ENCODE assay signal across 1 cellular context in the genomic region with DNA sequence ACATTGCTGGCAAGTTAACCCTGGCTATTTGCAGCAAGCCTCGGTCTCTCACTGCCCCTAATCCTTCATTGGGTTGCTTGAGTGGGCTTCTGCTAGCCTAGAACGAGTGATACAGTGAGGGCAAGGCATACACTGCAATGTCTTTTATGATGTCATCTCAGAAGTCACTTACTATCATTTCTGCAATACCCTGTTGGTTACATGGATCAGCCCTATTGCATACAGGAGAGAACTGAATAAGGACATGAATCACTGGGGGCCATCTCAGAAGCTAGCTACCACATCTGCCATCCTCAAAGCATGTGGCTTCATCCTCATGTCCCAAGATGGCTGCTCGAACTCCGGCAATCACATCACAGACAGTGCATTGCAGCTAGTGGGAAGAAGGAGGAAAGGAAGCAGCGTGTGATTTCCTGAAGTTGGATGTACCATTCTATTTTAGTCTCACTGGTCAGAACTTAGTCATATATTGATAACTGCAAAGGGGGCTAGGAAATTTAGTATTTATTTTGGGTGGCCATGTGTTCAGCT.
TF ChIP-seq lines count a peak whose summit lies in the region.

No MANE protein-coding gene starts in this region.

TF ChIP-seq in GM23338, 12 proteins besides CTCF, POLR2A, EP300 and RAD21:
- TF ChIP-seq, protein P1, sequence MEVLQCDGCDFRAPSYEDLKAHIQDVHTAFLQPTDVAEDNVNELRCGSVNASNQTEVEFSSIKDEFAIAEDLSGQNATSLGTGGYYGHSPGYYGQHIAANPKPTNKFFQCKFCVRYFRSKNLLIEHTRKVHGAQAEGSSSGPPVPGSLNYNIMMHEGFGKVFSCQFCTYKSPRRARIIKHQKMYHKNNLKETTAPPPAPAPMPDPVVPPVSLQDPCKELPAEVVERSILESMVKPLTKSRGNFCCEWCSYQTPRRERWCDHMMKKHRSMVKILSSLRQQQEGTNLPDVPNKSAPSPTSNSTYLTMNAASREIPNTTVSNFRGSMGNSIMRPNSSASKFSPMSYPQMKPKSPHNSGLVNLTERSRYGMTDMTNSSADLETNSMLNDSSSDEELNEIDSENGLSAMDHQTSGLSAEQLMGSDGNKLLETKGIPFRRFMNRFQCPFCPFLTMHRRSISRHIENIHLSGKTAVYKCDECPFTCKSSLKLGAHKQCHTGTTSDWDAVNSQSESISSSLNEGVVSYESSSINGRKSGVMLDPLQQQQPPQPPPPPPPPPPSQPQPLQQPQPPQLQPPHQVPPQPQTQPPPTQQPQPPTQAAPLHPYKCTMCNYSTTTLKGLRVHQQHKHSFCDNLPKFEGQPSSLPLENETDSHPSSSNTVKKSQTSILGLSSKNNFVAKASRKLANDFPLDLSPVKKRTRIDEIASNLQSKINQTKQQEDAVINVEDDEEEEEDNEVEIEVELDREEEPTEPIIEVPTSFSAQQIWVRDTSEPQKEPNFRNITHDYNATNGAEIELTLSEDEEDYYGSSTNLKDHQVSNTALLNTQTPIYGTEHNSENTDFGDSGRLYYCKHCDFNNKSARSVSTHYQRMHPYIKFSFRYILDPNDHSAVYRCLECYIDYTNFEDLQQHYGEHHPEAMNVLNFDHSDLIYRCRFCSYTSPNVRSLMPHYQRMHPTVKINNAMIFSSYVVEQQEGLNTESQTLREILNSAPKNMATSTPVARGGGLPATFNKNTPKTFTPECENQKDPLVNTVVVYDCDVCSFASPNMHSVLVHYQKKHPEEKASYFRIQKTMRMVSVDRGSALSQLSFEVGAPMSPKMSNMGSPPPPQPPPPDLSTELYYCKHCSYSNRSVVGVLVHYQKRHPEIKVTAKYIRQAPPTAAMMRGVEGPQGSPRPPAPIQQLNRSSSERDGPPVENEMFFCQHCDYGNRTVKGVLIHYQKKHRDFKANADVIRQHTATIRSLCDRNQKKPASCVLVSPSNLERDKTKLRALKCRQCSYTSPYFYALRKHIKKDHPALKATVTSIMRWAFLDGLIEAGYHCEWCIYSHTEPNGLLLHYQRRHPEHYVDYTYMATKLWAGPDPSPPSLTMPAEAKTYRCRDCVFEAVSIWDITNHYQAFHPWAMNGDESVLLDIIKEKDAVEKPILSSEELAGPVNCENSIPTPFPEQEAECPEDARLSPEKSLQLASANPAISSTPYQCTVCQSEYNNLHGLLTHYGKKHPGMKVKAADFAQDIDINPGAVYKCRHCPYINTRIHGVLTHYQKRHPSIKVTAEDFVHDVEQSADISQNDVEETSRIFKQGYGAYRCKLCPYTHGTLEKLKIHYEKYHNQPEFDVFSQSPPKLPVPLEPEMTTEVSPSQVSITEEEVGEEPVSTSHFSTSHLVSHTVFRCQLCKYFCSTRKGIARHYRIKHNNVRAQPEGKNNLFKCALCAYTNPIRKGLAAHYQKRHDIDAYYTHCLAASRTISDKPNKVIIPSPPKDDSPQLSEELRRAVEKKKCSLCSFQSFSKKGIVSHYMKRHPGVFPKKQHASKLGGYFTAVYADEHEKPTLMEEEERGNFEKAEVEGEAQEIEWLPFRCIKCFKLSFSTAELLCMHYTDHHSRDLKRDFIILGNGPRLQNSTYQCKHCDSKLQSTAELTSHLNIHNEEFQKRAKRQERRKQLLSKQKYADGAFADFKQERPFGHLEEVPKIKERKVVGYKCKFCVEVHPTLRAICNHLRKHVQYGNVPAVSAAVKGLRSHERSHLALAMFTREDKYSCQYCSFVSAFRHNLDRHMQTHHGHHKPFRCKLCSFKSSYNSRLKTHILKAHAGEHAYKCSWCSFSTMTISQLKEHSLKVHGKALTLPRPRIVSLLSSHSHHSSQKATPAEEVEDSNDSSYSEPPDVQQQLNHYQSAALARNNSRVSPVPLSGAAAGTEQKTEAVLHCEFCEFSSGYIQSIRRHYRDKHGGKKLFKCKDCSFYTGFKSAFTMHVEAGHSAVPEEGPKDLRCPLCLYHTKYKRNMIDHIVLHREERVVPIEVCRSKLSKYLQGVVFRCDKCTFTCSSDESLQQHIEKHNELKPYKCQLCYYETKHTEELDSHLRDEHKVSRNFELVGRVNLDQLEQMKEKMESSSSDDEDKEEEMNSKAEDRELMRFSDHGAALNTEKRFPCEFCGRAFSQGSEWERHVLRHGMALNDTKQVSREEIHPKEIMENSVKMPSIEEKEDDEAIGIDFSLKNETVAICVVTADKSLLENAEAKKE (CRISPR knock-in tag; IDR thresholded peaks at IDR 0.05): no peak
- TF ChIP-seq, protein P2, sequence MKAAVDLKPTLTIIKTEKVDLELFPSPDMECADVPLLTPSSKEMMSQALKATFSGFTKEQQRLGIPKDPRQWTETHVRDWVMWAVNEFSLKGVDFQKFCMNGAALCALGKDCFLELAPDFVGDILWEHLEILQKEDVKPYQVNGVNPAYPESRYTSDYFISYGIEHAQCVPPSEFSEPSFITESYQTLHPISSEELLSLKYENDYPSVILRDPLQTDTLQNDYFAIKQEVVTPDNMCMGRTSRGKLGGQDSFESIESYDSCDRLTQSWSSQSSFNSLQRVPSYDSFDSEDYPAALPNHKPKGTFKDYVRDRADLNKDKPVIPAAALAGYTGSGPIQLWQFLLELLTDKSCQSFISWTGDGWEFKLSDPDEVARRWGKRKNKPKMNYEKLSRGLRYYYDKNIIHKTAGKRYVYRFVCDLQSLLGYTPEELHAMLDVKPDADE (IDR thresholded peaks at IDR 0.05): no peak
- TF ChIP-seq, protein P3, sequence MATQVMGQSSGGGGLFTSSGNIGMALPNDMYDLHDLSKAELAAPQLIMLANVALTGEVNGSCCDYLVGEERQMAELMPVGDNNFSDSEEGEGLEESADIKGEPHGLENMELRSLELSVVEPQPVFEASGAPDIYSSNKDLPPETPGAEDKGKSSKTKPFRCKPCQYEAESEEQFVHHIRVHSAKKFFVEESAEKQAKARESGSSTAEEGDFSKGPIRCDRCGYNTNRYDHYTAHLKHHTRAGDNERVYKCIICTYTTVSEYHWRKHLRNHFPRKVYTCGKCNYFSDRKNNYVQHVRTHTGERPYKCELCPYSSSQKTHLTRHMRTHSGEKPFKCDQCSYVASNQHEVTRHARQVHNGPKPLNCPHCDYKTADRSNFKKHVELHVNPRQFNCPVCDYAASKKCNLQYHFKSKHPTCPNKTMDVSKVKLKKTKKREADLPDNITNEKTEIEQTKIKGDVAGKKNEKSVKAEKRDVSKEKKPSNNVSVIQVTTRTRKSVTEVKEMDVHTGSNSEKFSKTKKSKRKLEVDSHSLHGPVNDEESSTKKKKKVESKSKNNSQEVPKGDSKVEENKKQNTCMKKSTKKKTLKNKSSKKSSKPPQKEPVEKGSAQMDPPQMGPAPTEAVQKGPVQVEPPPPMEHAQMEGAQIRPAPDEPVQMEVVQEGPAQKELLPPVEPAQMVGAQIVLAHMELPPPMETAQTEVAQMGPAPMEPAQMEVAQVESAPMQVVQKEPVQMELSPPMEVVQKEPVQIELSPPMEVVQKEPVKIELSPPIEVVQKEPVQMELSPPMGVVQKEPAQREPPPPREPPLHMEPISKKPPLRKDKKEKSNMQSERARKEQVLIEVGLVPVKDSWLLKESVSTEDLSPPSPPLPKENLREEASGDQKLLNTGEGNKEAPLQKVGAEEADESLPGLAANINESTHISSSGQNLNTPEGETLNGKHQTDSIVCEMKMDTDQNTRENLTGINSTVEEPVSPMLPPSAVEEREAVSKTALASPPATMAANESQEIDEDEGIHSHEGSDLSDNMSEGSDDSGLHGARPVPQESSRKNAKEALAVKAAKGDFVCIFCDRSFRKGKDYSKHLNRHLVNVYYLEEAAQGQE (IDR thresholded peaks at IDR 0.05; ENCODE audit: unreplicated experiment): peak; percentile 10
- TF ChIP-seq EZH2phosphoT487 (IDR thresholded peaks at IDR 0.05; ENCODE audit: unreplicated experiment) (no peak), ZNF114 (CRISPR knock-in tag; IDR thresholded peaks at IDR 0.05) (no peak), STAT1 (IDR thresholded peaks at IDR 0.05; ENCODE audit: unreplicated experiment) (no peak), JUNB (IDR thresholded peaks at IDR 0.05; ENCODE audit: unreplicated experiment) (no peak), CREB1 (CRISPR knock-in tag; IDR thresholded peaks at IDR 0.05; ENCODE audit: low read depth) (no peak)
